35 cellular contexts compared by ENCODE assay signal in genomic region chr2:168290391-168290790, GRCh38.
"Had no signal": no experiment of that assay in that cellular context is flagged by ENCODE, and none has a peak within 500 bp of the region (broad histone marks: within the 10 kb centered on the region; RNA-seq: fewer than 3 reads in every experiment).

No MANE protein-coding gene starts in this region.

- H3K36me3 ChIP-seq: adrenal gland, brain microvascular endothelial cell, breast epithelium had no signal

- H3K27ac Mint-ChIP-seq: activated B cell treated with CpG ODN at 0.5 μM for 24 hours; activated CD4-positive, alpha-beta memory T cell treated with anti-CD3 and anti-CD28 coated beads for 36 hours; activated CD4-positive, alpha-beta T cell treated with anti-CD3 and anti-CD28 coated beads, Interleukin-2, amount 10 ng/mL, durations not matched to agents 24 days and 14 days; activated CD8-positive, alpha-beta T cell treated with anti-CD3 and anti-CD28 coated beads for 36 hours; activated naive CD4-positive, alpha-beta T cell treated with anti-CD3 and anti-CD28 coated beads for 36 hours; activated naive CD4-positive, alpha-beta T cell treated with anti-CD3 and anti-CD28 coated beads, Interleukin-2, amount 50 U/mL, for 72 hours; activated naive CD8-positive, alpha-beta T cell treated with anti-CD3 and anti-CD28 coated beads for 36 hours; activated T-cell treated with anti-CD3 and anti-CD28 coated beads, Interleukin-2, amount 50 U/mL, for 72 hours; activated T-helper 1 cell treated with anti-CD3 and anti-CD28 coated beads, Interleukin-12 subunit alpha, Interleukin-12 subunit beta, Interleukin-2, Interleukin-4 antibody, amounts not matched to agents 30 ng/mL and 10 ng/mL and 1 ng/mL, durations not matched to agents 14 hours and 24 hours and 36 hours; activated T-helper 17 cell treated with anti-CD3 and anti-CD28 coated beads, Interleukin-2, amount 50 U/mL, for 72 hours; T-helper 1 cell treated with Interleukin-12 subunit alpha and Interleukin-12 subunit beta and Interleukin-4 antibody, amounts not matched to agents 30 μg/mL and 1 μg/mL, for 36 hours; T-helper 2 cell treated with Interferon-gamma antibody and Interleukin-4, amounts not matched to agents 5 μg/mL and 100 μg/mL, for 36 hours had no signal

- H3K4me3 Mint-ChIP-seq: activated B cell treated with CpG ODN at 0.5 μM for 24 hours; activated CD4-positive, alpha-beta memory T cell treated with anti-CD3 and anti-CD28 coated beads for 36 hours; activated CD4-positive, alpha-beta T cell treated with anti-CD3 and anti-CD28 coated beads, Interleukin-2, amount 10 ng/mL, durations not matched to agents 24 days and 14 days; activated CD8-positive, alpha-beta T cell treated with anti-CD3 and anti-CD28 coated beads for 36 hours; activated naive CD4-positive, alpha-beta T cell treated with anti-CD3 and anti-CD28 coated beads for 36 hours; activated naive CD8-positive, alpha-beta T cell treated with anti-CD3 and anti-CD28 coated beads for 36 hours; activated T-cell treated with anti-CD3 and anti-CD28 coated beads, Interleukin-2, amount 50 U/mL, for 4 hours; activated T-cell treated with anti-CD3 and anti-CD28 coated beads, Interleukin-2, amount 50 U/mL, for 72 hours; activated T-helper 1 cell treated with anti-CD3 and anti-CD28 coated beads, Interleukin-12 subunit alpha, Interleukin-12 subunit beta, Interleukin-2, Interleukin-4 antibody, amounts not matched to agents 30 ng/mL and 10 ng/mL and 1 ng/mL, durations not matched to agents 14 hours and 24 hours and 36 hours; activated T-helper 17 cell treated with anti-CD3 and anti-CD28 coated beads, Interleukin-2, amount 50 U/mL, for 72 hours; central memory CD8-positive, alpha-beta T cell; T-helper 1 cell treated with Interleukin-12 subunit alpha and Interleukin-12 subunit beta and Interleukin-4 antibody, amounts not matched to agents 30 μg/mL and 1 μg/mL, for 36 hours; T-helper 2 cell treated with Interferon-gamma antibody and Interleukin-4, amounts not matched to agents 5 μg/mL and 100 μg/mL, for 36 hours had no signal

- ATAC-seq: activated CD8-positive, alpha-beta T cell treated with anti-CD3 and anti-CD28 coated beads for 36 hours; activated naive CD4-positive, alpha-beta T cell treated with anti-CD3 and anti-CD28 coated beads, Interleukin-2, amount 50 U/mL, for 72 hours; activated T-cell treated with anti-CD3 and anti-CD28 coated beads, Interleukin-2, amount 50 U/mL, for 4 hours; activated T-cell treated with anti-CD3 and anti-CD28 coated beads, Interleukin-2, amount 50 U/mL, for 72 hours; activated T-helper 17 cell treated with anti-CD3 and anti-CD28 coated beads, Interleukin-2, amount 50 U/mL, for 72 hours; body of pancreas had no signal

- H3K9me3 ChIP-seq: adrenal gland, body of pancreas, breast epithelium had no signal

- H3K27me3 ChIP-seq: adrenal gland, body of pancreas, brain microvascular endothelial cell, breast epithelium had no signal

- H3K4me1 Mint-ChIP-seq: activated B cell treated with CpG ODN at 0.5 μM for 24 hours; activated CD4-positive, alpha-beta T cell treated with anti-CD3 and anti-CD28 coated beads, Interleukin-2, amount 10 ng/mL, durations not matched to agents 24 days and 14 days; activated naive CD8-positive, alpha-beta T cell treated with anti-CD3 and anti-CD28 coated beads for 36 hours; activated T-helper 17 cell treated with anti-CD3 and anti-CD28 coated beads, Interleukin-2, amount 50 U/mL, for 72 hours; central memory CD8-positive, alpha-beta T cell had no signal

- DNase-seq: activated B cell treated with CpG ODN at 0.5 μM for 24 hours; activated CD4-positive, alpha-beta memory T cell treated with anti-CD3 and anti-CD28 coated beads for 36 hours; activated CD4-positive, alpha-beta T cell treated with anti-CD3 and anti-CD28 coated beads for 4 hours; activated CD4-positive, alpha-beta T cell treated with anti-CD3 and anti-CD28 coated beads, Interleukin-2, amount 10 ng/mL, durations not matched to agents 24 days and 14 days; activated CD4-positive, alpha-beta T cell treated with anti-CD3 and anti-CD28 coated beads, Interleukin-2, amount 50 U/mL, for 1 hour; activated CD4-positive, alpha-beta T cell treated with anti-CD3 and anti-CD28 coated beads, Interleukin-2, amount 50 U/mL, for 4 hours; activated CD4-positive, CD25-positive, alpha-beta regulatory T cell treated with anti-CD3 and anti-CD28 coated beads, Interleukin-2, amount 50 U/mL, for 72 hours; activated CD8-positive, alpha-beta memory T cell treated with anti-CD3 and anti-CD28 coated beads, Interleukin-2, amount 50 U/mL, for 48 hours; activated CD8-positive, alpha-beta T cell treated with anti-CD3 and anti-CD28 coated beads for 36 hours; activated effector memory CD4-positive, alpha-beta T cell treated with anti-CD3 and anti-CD28 coated beads, Interleukin-2, amount 50 U/mL, for 16 hours; activated gamma-delta T cell treated with Interleukin-2 at 50 U/mL for 16 hours; activated naive CD4-positive, alpha-beta T cell; activated naive CD4-positive, alpha-beta T cell treated with anti-CD3 and anti-CD28 coated beads for 36 hours; activated naive CD4-positive, alpha-beta T cell treated with anti-CD3 and anti-CD28 coated beads, Interleukin-2, amount 50 U/mL, for 16 hours; activated naive CD8-positive, alpha-beta T cell treated with anti-CD3 and anti-CD28 coated beads for 36 hours; activated T-cell treated with anti-CD3 and anti-CD28 coated beads, Interleukin-2, amount 50 U/mL, for 4 hours; activated T-cell treated with anti-CD3 and anti-CD28 coated beads, Interleukin-2, amount 50 U/mL, for 72 hours; adrenal gland; amniotic stem cell; aorta; body of pancreas; brain microvascular endothelial cell; caudate nucleus; SW 1271; T-helper 1 cell; T-helper 2 cell; T-helper 9 cell had no signal

- H3K4me3 ChIP-seq: adrenal gland, body of pancreas, breast epithelium had no signal

- H3K9me3 Mint-ChIP-seq: activated CD8-positive, alpha-beta T cell treated with anti-CD3 and anti-CD28 coated beads for 36 hours; activated naive CD4-positive, alpha-beta T cell treated with anti-CD3 and anti-CD28 coated beads for 36 hours; activated naive CD4-positive, alpha-beta T cell treated with anti-CD3 and anti-CD28 coated beads, Interleukin-2, amount 50 U/mL, for 72 hours; activated naive CD8-positive, alpha-beta T cell treated with anti-CD3 and anti-CD28 coated beads for 36 hours; activated T-cell treated with anti-CD3 and anti-CD28 coated beads, Interleukin-2, amount 50 U/mL, for 4 hours; activated T-helper 1 cell treated with anti-CD3 and anti-CD28 coated beads, Interleukin-12 subunit alpha, Interleukin-12 subunit beta, Interleukin-2, Interleukin-4 antibody, amounts not matched to agents 30 ng/mL and 10 ng/mL and 1 ng/mL, durations not matched to agents 14 hours and 24 hours and 36 hours; activated T-helper 17 cell treated with anti-CD3 and anti-CD28 coated beads, Interleukin-2, amount 50 U/mL, for 72 hours; central memory CD8-positive, alpha-beta T cell; T-helper 1 cell treated with Interleukin-12 subunit alpha and Interleukin-12 subunit beta and Interleukin-4 antibody, amounts not matched to agents 30 μg/mL and 1 μg/mL, for 36 hours had no signal

- H3K4me1 ChIP-seq: adrenal gland, body of pancreas, breast epithelium had no signal

- H3K27ac ChIP-seq: adrenal gland, body of pancreas, brain microvascular endothelial cell, breast epithelium, VCaP had no signal

- H3K27me3 Mint-ChIP-seq: activated B cell treated with CpG ODN at 0.5 μM for 24 hours; activated CD4-positive, alpha-beta memory T cell treated with anti-CD3 and anti-CD28 coated beads for 36 hours; activated CD8-positive, alpha-beta T cell treated with anti-CD3 and anti-CD28 coated beads for 36 hours; activated naive CD8-positive, alpha-beta T cell treated with anti-CD3 and anti-CD28 coated beads for 36 hours; activated T-helper 17 cell treated with anti-CD3 and anti-CD28 coated beads, Interleukin-2, amount 50 U/mL, for 72 hours; central memory CD8-positive, alpha-beta T cell had no signal

- H3K36me3 Mint-ChIP-seq: activated CD4-positive, alpha-beta memory T cell treated with anti-CD3 and anti-CD28 coated beads for 36 hours; activated naive CD4-positive, alpha-beta T cell treated with anti-CD3 and anti-CD28 coated beads, Interleukin-2, amount 50 U/mL, for 72 hours; activated naive CD8-positive, alpha-beta T cell treated with anti-CD3 and anti-CD28 coated beads for 36 hours had no signal
